Comparison of ENCODE assay signal across 8 cellular contexts in the genomic region with DNA sequence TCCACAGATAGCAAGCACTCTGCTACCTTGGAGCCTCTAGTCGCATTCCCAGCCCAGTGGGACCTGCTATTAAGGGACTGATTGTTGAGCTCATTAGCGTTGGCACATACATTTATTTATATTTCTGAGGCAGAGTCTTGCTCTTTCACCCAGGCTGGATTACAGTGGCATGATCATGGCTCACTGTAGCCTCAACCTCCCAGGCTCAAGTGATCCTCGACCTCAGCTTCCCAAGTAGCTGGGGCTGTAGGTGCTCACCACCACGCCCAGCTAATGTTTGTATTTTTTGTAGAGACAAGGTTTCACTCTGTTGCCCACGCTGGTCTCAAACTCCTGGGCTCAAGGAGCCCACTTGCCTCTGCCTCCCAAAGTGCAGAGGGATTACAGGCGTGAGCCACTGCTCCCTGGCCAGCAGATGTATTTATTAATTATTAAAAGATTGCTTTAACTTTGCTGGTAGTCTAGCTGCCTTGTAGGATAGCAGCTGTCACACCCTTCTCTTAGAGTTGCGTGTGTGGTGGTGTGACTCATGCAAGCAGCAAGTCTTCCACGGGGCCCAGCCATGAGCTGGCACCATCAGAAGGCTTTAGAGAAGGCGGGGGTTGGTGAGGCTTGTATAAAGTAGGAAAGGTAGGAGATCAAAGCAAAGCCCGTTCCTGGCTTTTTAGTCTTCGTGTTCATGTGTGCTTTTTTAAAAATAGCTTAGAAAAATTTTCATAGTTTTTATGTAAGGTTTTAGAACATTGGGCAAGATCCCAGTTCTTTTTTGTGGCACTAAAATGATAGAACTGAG. TPM values are rescaled to one million over a fixed set of nuclear protein-coding genes. Genes with fewer than 3 reads are reported as not detected.
DNase-seq lines count a peak whose midpoint lies in the region; ATAC-seq and TF ChIP-seq lines count a peak whose summit lies in the region.

No MANE protein-coding gene starts in this region.

- no peak overlapping the region for H3K4me3 ChIP-seq in kidney epithelial cell (ENCODE audit: low read depth, low read length)

- no peak for ATAC-seq in HG03095 (IDR thresholded peaks at IDR 0.05; ENCODE audit: unreplicated experiment)
- no peak for ATAC-seq in GM19467 (IDR thresholded peaks at IDR 0.05; ENCODE audit: unreplicated experiment)
- ATAC-seq in GM21737 (IDR thresholded peaks at IDR 0.05; ENCODE audit: unreplicated experiment) = no peak

- no peak for TF ChIP-seq CTCF in kidney epithelial cell (IDR thresholded peaks at IDR 0.05; ENCODE audit: insufficient read depth, low read length, poor library complexity, severe bottlenecking)

- peaks cover 3% of the 10 kb centered on the region for H3K36me3 ChIP-seq in kidney epithelial cell (ENCODE audit: control insufficient read depth, insufficient read depth, low read length)

- H3K27me3 ChIP-seq in kidney epithelial cell (ENCODE audit: control insufficient read depth, insufficient read depth, low read length) = no peaks in the 10 kb centered on the region

- peak overlapping the region; percentile 84 for H3K27ac Mint-ChIP-seq in activated T-helper 1 cell treated with anti-CD3 and anti-CD28 coated beads, Interleukin-12 subunit alpha, Interleukin-12 subunit beta, Interleukin-2, Interleukin-4 antibody, amounts not matched to agents 30 ng/mL and 10 ng/mL and 1 ng/mL, durations not matched to agents 14 hours and 24 hours and 36 hours

- peaks cover 79% of the 10 kb centered on the region for H3K36me3 Mint-ChIP-seq in activated T-helper 1 cell treated with anti-CD3 and anti-CD28 coated beads, Interleukin-12 subunit alpha, Interleukin-12 subunit beta, Interleukin-2, Interleukin-4 antibody, amounts not matched to agents 30 ng/mL and 10 ng/mL and 1 ng/mL, durations not matched to agents 14 hours and 24 hours and 36 hours (ENCODE audit: low read depth)

- no peaks in the 10 kb centered on the region for H3K27me3 Mint-ChIP-seq in activated T-helper 1 cell treated with anti-CD3 and anti-CD28 coated beads, Interleukin-12 subunit alpha, Interleukin-12 subunit beta, Interleukin-2, Interleukin-4 antibody, amounts not matched to agents 30 ng/mL and 10 ng/mL and 1 ng/mL, durations not matched to agents 14 hours and 24 hours and 36 hours (ENCODE audit: insufficient read depth)

- H3K4me3 Mint-ChIP-seq in activated T-helper 1 cell treated with anti-CD3 and anti-CD28 coated beads, Interleukin-12 subunit alpha, Interleukin-12 subunit beta, Interleukin-2, Interleukin-4 antibody, amounts not matched to agents 30 ng/mL and 10 ng/mL and 1 ng/mL, durations not matched to agents 14 hours and 24 hours and 36 hours = peak overlapping the region; percentile 40

- no peaks in the 10 kb centered on the region for H3K9me3 Mint-ChIP-seq in activated T-helper 1 cell treated with anti-CD3 and anti-CD28 coated beads, Interleukin-12 subunit alpha, Interleukin-12 subunit beta, Interleukin-2, Interleukin-4 antibody, amounts not matched to agents 30 ng/mL and 10 ng/mL and 1 ng/mL, durations not matched to agents 14 hours and 24 hours and 36 hours

- DNase-seq in NK-92 treated with Interleukin-12 subunit alpha and Interleukin-12 subunit beta, amount 100 ng/mL, for 24 hours (lab: John Stamatoyannopoulos, UW) = peak; percentile 69
- DNase-seq in NK-92 (lab: John Stamatoyannopoulos, UW; ENCODE audit: unreplicated experiment) = no peak
- DNase-seq in activated T-helper 1 cell treated with anti-CD3 and anti-CD28 coated beads, Interleukin-12 subunit alpha, Interleukin-12 subunit beta, Interleukin-2, Interleukin-4 antibody, amounts not matched to agents 30 ng/mL and 10 ng/mL and 1 ng/mL, durations not matched to agents 14 hours and 24 hours and 36 hours (ENCODE audit: low spot score) = peak; percentile 19
- DNase-seq in kidney epithelial cell (ENCODE audit: low read depth) = peak; percentile 86
- peak; percentile 25 to 56 for DNase-seq in stimulated activated CD8-positive, alpha-beta memory T cell treated with anti-CD3 and anti-CD28 coated beads, Interleukin-7, amount 100 ng/mL, for 48 hours (ENCODE audit: extremely low read depth in 1 of 2, low read depth in 1 of 2)

- intact Hi-C loops in activated T-helper 1 cell treated with anti-CD3 and anti-CD28 coated beads, Interleukin-12 subunit alpha, Interleukin-12 subunit beta, Interleukin-2, Interleukin-4 antibody, amounts not matched to agents 30 ng/mL and 10 ng/mL and 1 ng/mL, durations not matched to agents 14 hours and 24 hours and 36 hours (cut with micrococcal nuclease) = loop anchor here (1.0 kb wide), 1 partner anchor 129 kb away; no protein-coding TSS in a partner anchor

- H3K4me1 Mint-ChIP-seq in activated T-helper 1 cell treated with anti-CD3 and anti-CD28 coated beads, Interleukin-12 subunit alpha, Interleukin-12 subunit beta, Interleukin-2, Interleukin-4 antibody, amounts not matched to agents 30 ng/mL and 10 ng/mL and 1 ng/mL, durations not matched to agents 14 hours and 24 hours and 36 hours (ENCODE audit: low read depth) = peaks cover 45% of the 10 kb centered on the region

RNA-seq across cellular contexts. Expression of a gene that starts 16.5 kb away (rescaled TPM):
- 14.9 and 15.2 TPM in 2 replicates for total RNA-seq in activated T-helper 1 cell treated with anti-CD3 and anti-CD28 coated beads, Interleukin-12 subunit alpha, Interleukin-12 subunit beta, Interleukin-2, Interleukin-4 antibody, amounts not matched to agents 30 ng/mL and 10 ng/mL and 1 ng/mL, durations not matched to agents 14 hours and 24 hours and 36 hours
- total RNA-seq in kidney epithelial cell = 8.4 and 10.3 TPM in 2 replicates

RNA-seq across cellular contexts. Expression of a gene that starts 40.5 kb away (rescaled TPM):
- not detected in 2 replicates for total RNA-seq in activated T-helper 1 cell treated with anti-CD3 and anti-CD28 coated beads, Interleukin-12 subunit alpha, Interleukin-12 subunit beta, Interleukin-2, Interleukin-4 antibody, amounts not matched to agents 30 ng/mL and 10 ng/mL and 1 ng/mL, durations not matched to agents 14 hours and 24 hours and 36 hours
- not detected in 2 replicates for total RNA-seq in kidney epithelial cell

RNA-seq across cellular contexts. Expression of a gene that starts 40.7 kb away (rescaled TPM):
- 139 and 143 TPM in 2 replicates for total RNA-seq in activated T-helper 1 cell treated with anti-CD3 and anti-CD28 coated beads, Interleukin-12 subunit alpha, Interleukin-12 subunit beta, Interleukin-2, Interleukin-4 antibody, amounts not matched to agents 30 ng/mL and 10 ng/mL and 1 ng/mL, durations not matched to agents 14 hours and 24 hours and 36 hours
- total RNA-seq in kidney epithelial cell = 0.13 and 0.14 TPM in 2 replicates

Comparison
In these comparisons a context has a peak if more than half of its experiments do, and no peak if none do; other contexts are left out.
1. RNA of a gene that starts 40.7 kb away (total RNA-seq): 139 to 143 TPM in activated T-helper 1 cell treated with anti-CD3 and anti-CD28 coated beads, Interleukin-12 subunit alpha, Interleukin-12 subunit beta, Interleukin-2, Interleukin-4 antibody, amounts not matched to agents 30 ng/mL and 10 ng/mL and 1 ng/mL, durations not matched to agents 14 hours and 24 hours and 36 hours; 0.13 to 0.14 TPM in kidney epithelial cell; every median in the first group is over 100 times any median in the second.